1 cellular context compared by ENCODE assay signal in the genomic region with DNA sequence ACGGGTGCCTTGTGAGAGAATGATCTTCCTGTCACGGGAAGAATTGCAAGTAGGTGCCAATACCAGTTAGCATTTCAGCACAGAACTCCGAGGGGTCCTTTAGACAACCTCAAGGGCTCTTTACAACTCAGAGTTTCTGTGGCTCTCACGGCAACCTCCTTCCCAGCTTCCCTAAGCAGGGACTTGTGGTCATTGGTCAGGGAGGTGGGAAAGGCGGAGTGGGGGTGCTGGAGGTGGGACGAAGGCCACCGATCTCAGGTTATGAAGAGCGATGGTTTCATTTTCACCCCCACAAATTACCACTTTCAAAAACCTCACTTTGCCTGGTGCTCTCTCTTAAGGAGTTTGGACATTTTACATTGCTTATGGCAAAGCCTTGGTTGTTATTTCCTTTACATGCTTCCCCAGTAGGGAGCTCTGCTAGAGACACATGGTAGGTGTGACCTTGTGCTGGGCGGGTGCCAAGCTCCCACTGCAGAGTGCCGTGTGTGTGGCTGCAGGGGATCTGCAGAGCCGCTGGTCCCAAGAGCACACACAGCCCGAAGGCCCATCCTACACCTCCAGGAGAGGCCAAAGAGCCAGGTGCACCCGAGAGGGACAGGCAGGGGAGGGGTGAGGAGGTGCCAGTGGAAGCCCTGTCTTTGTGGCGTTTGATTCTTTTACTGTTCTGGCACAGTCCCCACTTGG.
TF ChIP-seq lines count a peak whose summit lies in the region.

No MANE protein-coding gene starts in this region.

TF ChIP-seq in IMR-90, 13 proteins besides CTCF, POLR2A, EP300 and RAD21 (continued from another document):
- no peak for TF ChIP-seq ELK1 (IDR thresholded peaks at IDR 0.05; ENCODE audit: borderline replicate concordance, low read depth, low read length)
- TF ChIP-seq FOS (IDR thresholded peaks at IDR 0.05; ENCODE audit: low read depth, low read length): no peak
